Comparison of ENCODE assay signal across 9 cellular contexts in genomic region chr4:16868674-16869073, GRCh38. TPM values are rescaled to one million over a fixed set of nuclear protein-coding genes. Genes with fewer than 3 reads are reported as not detected.
"Had no signal": no experiment of that assay in that cellular context is flagged by ENCODE, and none has a peak within 500 bp of the region (broad histone marks: within the 10 kb centered on the region; RNA-seq: fewer than 3 reads in every experiment).

No MANE protein-coding gene starts in this region.

- DNase-seq: GDM1, GF-D8 had no signal

- H3K4me3 ChIP-seq: GM12878 had no signal

- FAIRE-seq: G401.6, GM12878, GM12891, GM12892, GM18507, GM19239 had no signal

- ATAC-seq: GM12878 had no signal

RNA-seq across cellular contexts. Expression of gene LDB2, which starts 29.8 kb away (rescaled TPM):
- total RNA-seq: G401 had no signal
- polyA plus RNA-seq: GM12878 had no signal
